In genomic region chr17:50426814-50427787, GRCh38 we compare ENCODE assay signal across 8 cellular contexts. TPM values are rescaled to one million over a fixed set of nuclear protein-coding genes. Genes with fewer than 3 reads are reported as not detected.
A peak's percentile ranks its signal among the peaks of the same experiment; 100 is the strongest.
DNase-seq lines count a peak whose midpoint lies in the region; ATAC-seq, FAIRE-seq and TF ChIP-seq lines count a peak whose summit lies in the region.

No MANE protein-coding gene starts in this region.

- ATAC-seq in Right ventricle myocardium inferior, result peak; percentile 70
- peak; percentile 31 to 34 for ATAC-seq in activated T-cell treated with anti-CD3 and anti-CD28 coated beads, Interleukin-2, amount 50 U/mL, for 4 hours
- peak; percentile 6 for ATAC-seq in omental fat pad (ENCODE audit: low FRiP score)

- DNase-seq in Right ventricle myocardium inferior (ENCODE audit: missing footprints), result no peak
- DNase-seq in cardiac septum (ENCODE audit: low spot score), result no peak
- DNase-seq in M059J (ENCODE audit: low read depth), result peak; percentile 41
- no peak for DNase-seq in activated T-cell treated with anti-CD3 and anti-CD28 coated beads, Interleukin-2, amount 50 U/mL, for 4 hours
- DNase-seq in frontal cortex (ENCODE audit: low spot score in 2 of 2), result peak; percentile 24 to 34
- DNase-seq in omental fat pad (ENCODE audit: low spot score), result no peak
- no peak for DNase-seq in NCI-H2029 treated with DMSO at 0.1 percent for 48 hours (lab: John Stamatoyannopoulos, UW)
- no peak for DNase-seq in NCI-H2107 treated with DMSO at 0.1 percent for 48 hours (lab: John Stamatoyannopoulos, UW; ENCODE audit: unreplicated experiment)

- no peak for FAIRE-seq in frontal cortex (lab: Jason Lieb, UNC)

- peaks cover 19% of the 10 kb centered on the region for H3K4me1 Mint-ChIP-seq in activated T-cell treated with anti-CD3 and anti-CD28 coated beads, Interleukin-2, amount 50 U/mL, for 4 hours (ENCODE audit: low read depth)

- H3K27me3 Mint-ChIP-seq in activated T-cell treated with anti-CD3 and anti-CD28 coated beads, Interleukin-2, amount 50 U/mL, for 4 hours (ENCODE audit: low read depth), result no peaks in the 10 kb centered on the region

- peak overlapping the region; percentile 81 for H3K4me3 Mint-ChIP-seq in activated T-cell treated with anti-CD3 and anti-CD28 coated beads, Interleukin-2, amount 50 U/mL, for 4 hours

- no peaks in the 10 kb centered on the region for H3K36me3 Mint-ChIP-seq in activated T-cell treated with anti-CD3 and anti-CD28 coated beads, Interleukin-2, amount 50 U/mL, for 4 hours (ENCODE audit: insufficient read depth)

- H3K9me3 Mint-ChIP-seq in activated T-cell treated with anti-CD3 and anti-CD28 coated beads, Interleukin-2, amount 50 U/mL, for 4 hours, result no peaks in the 10 kb centered on the region

- intact Hi-C loops in Right ventricle myocardium inferior (cut with DNase I) (loop anchor here (2.0 kb wide), 1 partner anchor 52 kb away; the partner anchor contains the start of gene RSAD1), cardiac septum (cut with DNase I) (no loop called here)

- no peak for TF ChIP-seq CTCF in omental fat pad (IDR thresholded peaks at IDR 0.05)

RNA-seq across cellular contexts. Expression of gene ACSF2, which starts 1.1 kb away (rescaled TPM):
- 22.7 TPM for total RNA-seq in Right ventricle myocardium inferior
- total RNA-seq in cardiac septum, result 9.6 TPM
- 23.4 and 29.1 TPM in 2 replicates for total RNA-seq in M059J (2014; rRNA removed; shearing (Covaris generic))
- total RNA-seq in activated T-cell treated with anti-CD3 and anti-CD28 coated beads, Interleukin-2, amount 50 U/mL, for 4 hours, result 1 to 10 TPM; 3.7 to 4.3 (median 4.3) TPM
- total RNA-seq in frontal cortex, result 2.0 TPM
- 100 to 1,000 TPM in 1 of 4 donors, 10 to 100 TPM in 3; 36.6 to 140 (median 65.3) TPM for total RNA-seq in omental fat pad

RNA-seq across cellular contexts. Expression of gene LRRC59, which starts 29.8 kb away (rescaled TPM):
- 24.5 TPM for total RNA-seq in Right ventricle myocardium inferior
- 32.9 TPM for total RNA-seq in cardiac septum
- 213 and 250 TPM in 2 replicates for total RNA-seq in M059J (2014; rRNA removed; shearing (Covaris generic))
- total RNA-seq in activated T-cell treated with anti-CD3 and anti-CD28 coated beads, Interleukin-2, amount 50 U/mL, for 4 hours, result 100 to 1,000 TPM; 153 to 174 (median 159) TPM
- 38.7 TPM for total RNA-seq in frontal cortex
- 100 to 1,000 TPM in 3 of 4 donors, 10 to 100 TPM in 1; 53.6 to 193 (median 102) TPM for total RNA-seq in omental fat pad

RNA-seq across cellular contexts. Expression of gene CHAD, which starts 41.6 kb away (rescaled TPM):
- total RNA-seq in Right ventricle myocardium inferior, result 0.16 TPM
- 0.30 TPM for total RNA-seq in cardiac septum
- not detected in 2 replicates for total RNA-seq in M059J (2014; rRNA removed; shearing (Covaris generic))
- not detected for total RNA-seq in activated T-cell treated with anti-CD3 and anti-CD28 coated beads, Interleukin-2, amount 50 U/mL, for 4 hours
- not detected for total RNA-seq in frontal cortex
- not detected for total RNA-seq in omental fat pad

RNA-seq across cellular contexts. Expression of gene RSAD1, which starts 51.6 kb away (rescaled TPM):
- total RNA-seq in Right ventricle myocardium inferior (52.7 TPM), cardiac septum (35.4 TPM), frontal cortex (17.1 TPM), omental fat pad (10 to 100 TPM; 18.7 to 25.9 (median 23.4) TPM)
- 9.8 and 14.1 TPM in 2 replicates for total RNA-seq in M059J (2014; rRNA removed; shearing (Covaris generic))
- 10 to 100 TPM; 59.9 to 67.7 (median 67.4) TPM for total RNA-seq in activated T-cell treated with anti-CD3 and anti-CD28 coated beads, Interleukin-2, amount 50 U/mL, for 4 hours

RNA-seq across cellular contexts. Expression of gene EME1, which starts 54.1 kb away (rescaled TPM):
- total RNA-seq in Right ventricle myocardium inferior, result 0.60 TPM
- 0.35 TPM for total RNA-seq in cardiac septum
- 6.1 and 9.6 TPM in 2 replicates for total RNA-seq in M059J (2014; rRNA removed; shearing (Covaris generic))
- total RNA-seq in activated T-cell treated with anti-CD3 and anti-CD28 coated beads, Interleukin-2, amount 50 U/mL, for 4 hours, result 10 to 100 TPM; 12.2 to 13.3 (median 12.6) TPM
- total RNA-seq in frontal cortex, result 1.2 TPM
- total RNA-seq in omental fat pad, result 1 to 10 TPM in 1 of 4 donors, not detected in 3; 1.1 TPM

Comparison
In these comparisons a context has a peak if more than half of its experiments do, and no peak if none do; other contexts are left out.
1. ATAC-seq: peak in every context shown above with its lines; median percentile 70 in Right ventricle myocardium inferior; 32 in activated T-cell treated with anti-CD3 and anti-CD28 coated beads, Interleukin-2, amount 50 U/mL, for 4 hours; 6 in omental fat pad.
2. DNase-seq: peak in M059J (single experiment) and frontal cortex (2 of 2); none in Right ventricle myocardium inferior (single experiment), cardiac septum (single experiment), activated T-cell treated with anti-CD3 and anti-CD28 coated beads, Interleukin-2, amount 50 U/mL, for 4 hours (single experiment), omental fat pad (single experiment), NCI-H2029 treated with DMSO at 0.1 percent for 48 hours (single experiment) and NCI-H2107 treated with DMSO at 0.1 percent for 48 hours (single experiment).